ENCODE assay signal across 1 cellular context in genomic region chr6:55917756-55918415, GRCh38.
TF ChIP-seq lines count a peak whose summit lies in the region.

No MANE protein-coding gene starts in this region.

TF ChIP-seq in SK-N-SH treated with all-trans-retinoic acid at 6 μM for 48 hours, 23 proteins besides CTCF, POLR2A, EP300 and RAD21 (continued from another document):
- TF ChIP-seq, protein P1, sequence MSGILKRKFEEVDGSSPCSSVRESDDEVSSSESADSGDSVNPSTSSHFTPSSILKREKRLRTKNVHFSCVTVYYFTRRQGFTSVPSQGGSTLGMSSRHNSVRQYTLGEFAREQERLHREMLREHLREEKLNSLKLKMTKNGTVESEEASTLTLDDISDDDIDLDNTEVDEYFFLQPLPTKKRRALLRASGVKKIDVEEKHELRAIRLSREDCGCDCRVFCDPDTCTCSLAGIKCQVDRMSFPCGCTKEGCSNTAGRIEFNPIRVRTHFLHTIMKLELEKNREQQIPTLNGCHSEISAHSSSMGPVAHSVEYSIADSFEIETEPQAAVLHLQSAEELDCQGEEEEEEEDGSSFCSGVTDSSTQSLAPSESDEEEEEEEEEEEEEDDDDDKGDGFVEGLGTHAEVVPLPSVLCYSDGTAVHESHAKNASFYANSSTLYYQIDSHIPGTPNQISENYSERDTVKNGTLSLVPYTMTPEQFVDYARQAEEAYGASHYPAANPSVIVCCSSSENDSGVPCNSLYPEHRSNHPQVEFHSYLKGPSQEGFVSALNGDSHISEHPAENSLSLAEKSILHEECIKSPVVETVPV (CRISPR knock-in tag; IDR thresholded peaks at IDR 0.05) = no peak
- TF ChIP-seq, protein P2, sequence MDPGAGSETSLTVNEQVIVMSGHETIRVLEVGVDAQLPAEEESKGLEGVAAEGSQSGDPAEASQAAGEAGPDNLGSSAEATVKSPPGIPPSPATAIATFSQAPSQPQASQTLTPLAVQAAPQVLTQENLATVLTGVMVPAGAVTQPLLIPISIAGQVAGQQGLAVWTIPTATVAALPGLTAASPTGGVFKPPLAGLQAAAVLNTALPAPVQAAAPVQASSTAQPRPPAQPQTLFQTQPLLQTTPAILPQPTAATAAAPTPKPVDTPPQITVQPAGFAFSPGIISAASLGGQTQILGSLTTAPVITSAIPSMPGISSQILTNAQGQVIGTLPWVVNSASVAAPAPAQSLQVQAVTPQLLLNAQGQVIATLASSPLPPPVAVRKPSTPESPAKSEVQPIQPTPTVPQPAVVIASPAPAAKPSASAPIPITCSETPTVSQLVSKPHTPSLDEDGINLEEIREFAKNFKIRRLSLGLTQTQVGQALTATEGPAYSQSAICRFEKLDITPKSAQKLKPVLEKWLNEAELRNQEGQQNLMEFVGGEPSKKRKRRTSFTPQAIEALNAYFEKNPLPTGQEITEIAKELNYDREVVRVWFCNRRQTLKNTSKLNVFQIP (CRISPR knock-in tag; IDR thresholded peaks at IDR 0.05; ENCODE audit: borderline replicate concordance, low read depth) = no peak
- no peak for TF ChIP-seq TOX (CRISPR knock-in tag; IDR thresholded peaks at IDR 0.05; ENCODE audit: borderline replicate concordance)
- TF ChIP-seq BACH2 (CRISPR knock-in tag; IDR thresholded peaks at IDR 0.05; ENCODE audit: borderline replicate concordance) = no peak
- TF ChIP-seq ZNF8 (CRISPR knock-in tag; IDR thresholded peaks at IDR 0.05) = no peak
- no peak for TF ChIP-seq ESRRG (CRISPR knock-in tag; IDR thresholded peaks at IDR 0.05)
- TF ChIP-seq SNAI2 (CRISPR knock-in tag; IDR thresholded peaks at IDR 0.05) = no peak
- TF ChIP-seq GLIS3 (CRISPR knock-in tag; IDR thresholded peaks at IDR 0.05) = no peak
- TF ChIP-seq PPARA (CRISPR knock-in tag; IDR thresholded peaks at IDR 0.05; ENCODE audit: borderline replicate concordance) = no peak
- TF ChIP-seq, protein P3, sequence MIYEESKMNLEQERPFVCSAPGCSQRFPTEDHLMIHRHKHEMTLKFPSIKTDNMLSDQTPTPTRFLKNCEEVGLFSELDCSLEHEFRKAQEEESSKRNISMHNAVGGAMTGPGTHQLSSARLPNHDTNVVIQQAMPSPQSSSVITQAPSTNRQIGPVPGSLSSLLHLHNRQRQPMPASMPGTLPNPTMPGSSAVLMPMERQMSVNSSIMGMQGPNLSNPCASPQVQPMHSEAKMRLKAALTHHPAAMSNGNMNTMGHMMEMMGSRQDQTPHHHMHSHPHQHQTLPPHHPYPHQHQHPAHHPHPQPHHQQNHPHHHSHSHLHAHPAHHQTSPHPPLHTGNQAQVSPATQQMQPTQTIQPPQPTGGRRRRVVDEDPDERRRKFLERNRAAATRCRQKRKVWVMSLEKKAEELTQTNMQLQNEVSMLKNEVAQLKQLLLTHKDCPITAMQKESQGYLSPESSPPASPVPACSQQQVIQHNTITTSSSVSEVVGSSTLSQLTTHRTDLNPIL (CRISPR knock-in tag; IDR thresholded peaks at IDR 0.05; ENCODE audit: low read depth) = no peak
- TF ChIP-seq ARNTL (CRISPR knock-in tag; IDR thresholded peaks at IDR 0.05; ENCODE audit: borderline replicate concordance, low read depth) = no peak
- TF ChIP-seq ISL1 (CRISPR knock-in tag; IDR thresholded peaks at IDR 0.05) = no peak
- TF ChIP-seq, protein P4, sequence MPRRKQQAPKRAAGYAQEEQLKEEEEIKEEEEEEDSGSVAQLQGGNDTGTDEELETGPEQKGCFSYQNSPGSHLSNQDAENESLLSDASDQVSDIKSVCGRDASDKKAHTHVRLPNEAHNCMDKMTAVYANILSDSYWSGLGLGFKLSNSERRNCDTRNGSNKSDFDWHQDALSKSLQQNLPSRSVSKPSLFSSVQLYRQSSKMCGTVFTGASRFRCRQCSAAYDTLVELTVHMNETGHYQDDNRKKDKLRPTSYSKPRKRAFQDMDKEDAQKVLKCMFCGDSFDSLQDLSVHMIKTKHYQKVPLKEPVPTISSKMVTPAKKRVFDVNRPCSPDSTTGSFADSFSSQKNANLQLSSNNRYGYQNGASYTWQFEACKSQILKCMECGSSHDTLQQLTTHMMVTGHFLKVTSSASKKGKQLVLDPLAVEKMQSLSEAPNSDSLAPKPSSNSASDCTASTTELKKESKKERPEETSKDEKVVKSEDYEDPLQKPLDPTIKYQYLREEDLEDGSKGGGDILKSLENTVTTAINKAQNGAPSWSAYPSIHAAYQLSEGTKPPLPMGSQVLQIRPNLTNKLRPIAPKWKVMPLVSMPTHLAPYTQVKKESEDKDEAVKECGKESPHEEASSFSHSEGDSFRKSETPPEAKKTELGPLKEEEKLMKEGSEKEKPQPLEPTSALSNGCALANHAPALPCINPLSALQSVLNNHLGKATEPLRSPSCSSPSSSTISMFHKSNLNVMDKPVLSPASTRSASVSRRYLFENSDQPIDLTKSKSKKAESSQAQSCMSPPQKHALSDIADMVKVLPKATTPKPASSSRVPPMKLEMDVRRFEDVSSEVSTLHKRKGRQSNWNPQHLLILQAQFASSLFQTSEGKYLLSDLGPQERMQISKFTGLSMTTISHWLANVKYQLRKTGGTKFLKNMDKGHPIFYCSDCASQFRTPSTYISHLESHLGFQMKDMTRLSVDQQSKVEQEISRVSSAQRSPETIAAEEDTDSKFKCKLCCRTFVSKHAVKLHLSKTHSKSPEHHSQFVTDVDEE (CRISPR knock-in tag; IDR thresholded peaks at IDR 0.05) = no peak
- TF ChIP-seq ZFP3 (CRISPR knock-in tag; IDR thresholded peaks at IDR 0.05) = no peak
- no peak for TF ChIP-seq RARB (CRISPR knock-in tag; IDR thresholded peaks at IDR 0.05)
- no peak for TF ChIP-seq TCF4 (CRISPR knock-in tag; IDR thresholded peaks at IDR 0.05; ENCODE audit: borderline replicate concordance)
